Comparison of ENCODE assay signal across 15 cellular contexts in genomic region chr2:15809504-15809903, GRCh38.
"Had no signal": no experiment of that assay in that cellular context is flagged by ENCODE, and none has a peak within 500 bp of the region (broad histone marks: within the 10 kb centered on the region; RNA-seq: fewer than 3 reads in every experiment).

No MANE protein-coding gene starts in this region.

- H3K27me3 ChIP-seq: colonic mucosa, heart left ventricle, transverse colon had no signal

- H3K4me3 ChIP-seq: colonic mucosa, heart left ventricle, smooth muscle cell, transverse colon had no signal

- H3K9me3 ChIP-seq: colonic mucosa, heart left ventricle, transverse colon had no signal

- H3K27ac Mint-ChIP-seq: activated naive CD4-positive, alpha-beta T cell treated with anti-CD3 and anti-CD28 coated beads for 36 hours; activated T-helper 1 cell treated with anti-CD3 and anti-CD28 coated beads, Interleukin-12 subunit alpha, Interleukin-12 subunit beta, Interleukin-2, Interleukin-4 antibody, amounts not matched to agents 30 ng/mL and 10 ng/mL and 1 ng/mL, durations not matched to agents 14 hours and 24 hours and 36 hours; progenitor cell of endocrine pancreas; stimulated activated effector memory CD8-positive, alpha-beta T cell treated with anti-CD3 and anti-CD28 coated beads, Interleukin-12 subunit alpha, Interleukin-12 subunit beta, amount 100 ng/mL, for 72 hours had no signal

- H3K36me3 Mint-ChIP-seq: stimulated activated effector memory CD8-positive, alpha-beta T cell treated with anti-CD3 and anti-CD28 coated beads, Interleukin-12 subunit alpha, Interleukin-12 subunit beta, amount 100 ng/mL, for 72 hours had no signal

- H3K36me3 ChIP-seq: colonic mucosa, heart left ventricle, transverse colon had no signal

- H3K4me3 Mint-ChIP-seq: activated naive CD4-positive, alpha-beta T cell treated with anti-CD3 and anti-CD28 coated beads for 36 hours; activated T-helper 1 cell treated with anti-CD3 and anti-CD28 coated beads, Interleukin-12 subunit alpha, Interleukin-12 subunit beta, Interleukin-2, Interleukin-4 antibody, amounts not matched to agents 30 ng/mL and 10 ng/mL and 1 ng/mL, durations not matched to agents 14 hours and 24 hours and 36 hours; stimulated activated effector memory CD8-positive, alpha-beta T cell treated with anti-CD3 and anti-CD28 coated beads, Interleukin-12 subunit alpha, Interleukin-12 subunit beta, amount 100 ng/mL, for 72 hours had no signal

- H3K9me3 Mint-ChIP-seq: activated naive CD4-positive, alpha-beta T cell treated with anti-CD3 and anti-CD28 coated beads for 36 hours; activated T-helper 1 cell treated with anti-CD3 and anti-CD28 coated beads, Interleukin-12 subunit alpha, Interleukin-12 subunit beta, Interleukin-2, Interleukin-4 antibody, amounts not matched to agents 30 ng/mL and 10 ng/mL and 1 ng/mL, durations not matched to agents 14 hours and 24 hours and 36 hours; stimulated activated effector memory CD8-positive, alpha-beta T cell treated with anti-CD3 and anti-CD28 coated beads, Interleukin-12 subunit alpha, Interleukin-12 subunit beta, amount 100 ng/mL, for 72 hours had no signal

- H3K27ac ChIP-seq: colonic mucosa, heart left ventricle, transverse colon, VCaP had no signal

- H3K4me1 Mint-ChIP-seq: stimulated activated effector memory CD8-positive, alpha-beta T cell treated with anti-CD3 and anti-CD28 coated beads, Interleukin-12 subunit alpha, Interleukin-12 subunit beta, amount 100 ng/mL, for 72 hours had no signal

- H3K4me1 ChIP-seq: colonic mucosa, transverse colon had no signal

- DNase-seq: activated CD4-positive, alpha-beta T cell treated with anti-CD3 and anti-CD28 coated beads for 48 hours; activated naive CD4-positive, alpha-beta T cell treated with anti-CD3 and anti-CD28 coated beads for 36 hours; colonic mucosa; effector CD4-positive, alpha-beta T cell; foreskin melanocyte; heart left ventricle; left ventricle myocardium superior; right cardiac atrium; T-helper 1 cell; transverse colon had no signal
